In the genomic region with DNA sequence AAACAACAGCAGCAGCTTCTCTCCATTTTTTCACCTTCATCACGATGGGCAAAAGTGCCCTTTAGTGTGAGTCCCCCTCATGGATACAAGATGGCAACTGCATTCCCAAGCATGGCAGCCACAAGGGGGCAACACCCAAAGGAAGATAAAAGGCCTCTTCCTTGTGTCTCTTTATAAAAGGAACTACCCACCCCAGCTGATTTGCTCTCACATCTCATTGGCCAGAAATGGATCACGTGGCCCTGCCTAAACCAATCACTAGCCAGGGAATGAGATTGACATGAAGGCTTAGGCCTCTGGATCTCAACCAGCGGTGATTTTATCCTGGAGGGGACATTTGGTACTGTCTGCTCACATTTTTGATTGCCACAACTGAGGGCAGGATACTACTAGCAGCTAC, we compare ENCODE assay signal across 9 cellular contexts. TPM values are rescaled to one million over a fixed set of nuclear protein-coding genes. Genes with fewer than 3 reads are reported as not detected.
DNase-seq lines count a peak whose midpoint lies in the region; ATAC-seq, FAIRE-seq and TF ChIP-seq lines count a peak whose summit lies in the region.
"Had no signal": no experiment of that assay in that cellular context is flagged by ENCODE, and none has a peak within 500 bp of the region (broad histone marks: within the 10 kb centered on the region; RNA-seq: fewer than 3 reads in every experiment).

No MANE protein-coding gene starts in this region.

- no peak overlapping the region for H2AFZ ChIP-seq in endothelial cell of umbilical vein (ENCODE audit: low read depth, low read length)

- no peak for TF ChIP-seq POLR2A in endothelial cell of umbilical vein (IDR thresholded peaks at IDR 0.05; ENCODE audit: low read depth, low read length)

- H3K4me2 ChIP-seq in endothelial cell of umbilical vein (ENCODE audit: insufficient read depth, low read length), result no peak overlapping the region

- peak; percentile 15 for FAIRE-seq in endothelial cell of umbilical vein (lab: Jason Lieb, UNC)

- no peak for ATAC-seq in GM21423 (IDR thresholded peaks at IDR 0.05; ENCODE audit: unreplicated experiment)

- no peaks in the 10 kb centered on the region for H3K9me3 ChIP-seq in endothelial cell of umbilical vein (replicated peaks; ENCODE audit: control insufficient read depth, insufficient read depth, low read length)

- no peaks in the 10 kb centered on the region for H4K20me1 ChIP-seq in endothelial cell of umbilical vein (replicated peaks; ENCODE audit: control insufficient read depth, extremely low read depth, insufficient read depth, low read length)

- H3K9ac ChIP-seq in endothelial cell of umbilical vein (replicated peaks; ENCODE audit: extremely low read depth, insufficient read depth, low read length), result no peak overlapping the region

- no peaks in the 10 kb centered on the region for H3K27me3 ChIP-seq in endothelial cell of umbilical vein (ENCODE audit: control insufficient read depth in 2 of 2, insufficient read depth in 2 of 2, low read length in 2 of 2)

- POLR2A ChIA-PET in endothelial cell of umbilical vein (lab: Charles Lee), result no interaction called here

- no peaks in the 10 kb centered on the region for H3K4me1 ChIP-seq in endothelial cell of umbilical vein (ENCODE audit: control insufficient read depth, extremely low read depth, insufficient read depth, low read length)

- H3K4me3 Mint-ChIP-seq in activated CD4-positive, alpha-beta T cell treated with anti-CD3 and anti-CD28 coated beads, Interleukin-2, amount 10 ng/mL, durations not matched to agents 24 days and 14 days, result no peak overlapping the region
- H3K4me3 Mint-ChIP-seq in nephron, result no peak overlapping the region
- H3K4me3 Mint-ChIP-seq: dendritic cell treated with granulocyte-macrophage colony-stimulating factor and Interleukin-4, amounts not matched to agents 40 ng/mL and 50 ng/mL, for 4 days had no signal

- H3K9me3 Mint-ChIP-seq in activated CD4-positive, alpha-beta T cell treated with anti-CD3 and anti-CD28 coated beads, Interleukin-2, amount 10 ng/mL, durations not matched to agents 24 days and 14 days, result no peaks in the 10 kb centered on the region
- no peaks in the 10 kb centered on the region for H3K9me3 Mint-ChIP-seq in nephron
- H3K9me3 Mint-ChIP-seq: dendritic cell treated with granulocyte-macrophage colony-stimulating factor and Interleukin-4, amounts not matched to agents 40 ng/mL and 50 ng/mL, for 4 days had no signal

- no peaks in the 10 kb centered on the region for H3K36me3 Mint-ChIP-seq in activated CD4-positive, alpha-beta T cell treated with anti-CD3 and anti-CD28 coated beads, Interleukin-2, amount 10 ng/mL, durations not matched to agents 24 days and 14 days (ENCODE audit: low read depth)
- H3K36me3 Mint-ChIP-seq in nephron (ENCODE audit: low read depth), result no peaks in the 10 kb centered on the region

- TF ChIP-seq CTCF in endothelial cell of umbilical vein (IDR thresholded peaks at IDR 0.05; ENCODE audit: extremely low read depth in 1 of 2, insufficient read depth in 1 of 2, low read depth in 1 of 2, low read length in 2 of 2) (peak; percentile 35 to 47), nephron (IDR thresholded peaks at IDR 0.05; ENCODE audit: unreplicated experiment in 3 of 3) (peak in 1 of 3 experiments; percentile 33)

- H3K79me2 ChIP-seq in endothelial cell of umbilical vein (ENCODE audit: control insufficient read depth, insufficient read depth, low read length), result no peaks in the 10 kb centered on the region

- CTCF ChIA-PET in endothelial cell of umbilical vein (lab: Charles Lee), result interaction anchor here (0.6 to 4.8 kb wide), 21 partner anchors 10 to 786 kb away, joined by 3 to 78 read pairs (median 5); a partner anchor contains a TSS

- no peak overlapping the region for H3K4me3 ChIP-seq in endothelial cell of umbilical vein (replicated peaks in 1 of 3; ENCODE audit: insufficient read depth in 1 of 3, low read depth in 1 of 3, low read length in 3 of 3)

- DNase-seq in activated CD4-positive, alpha-beta T cell treated with anti-CD3 and anti-CD28 coated beads, Interleukin-2, amount 10 ng/mL, durations not matched to agents 24 days and 14 days, result peak; percentile 78
- no peak for DNase-seq in activated CD4-positive, alpha-beta T cell treated with anti-CD3 and anti-CD28 coated beads for 1 hour
- DNase-seq in MV-4-11 (lab: John Stamatoyannopoulos, UW) (peak; percentile 86), T-helper 2 cell (peak in 3 of 5 experiments; percentile 7 to 75 (median 18)), endothelial cell of umbilical vein (ENCODE audit: low read depth, low spot score) (peak; percentile 65), dedifferentiated amniotic fluid mesenchymal stem cell (ENCODE audit: extremely low spot score) (no peak)

- no TSS peak for BruUV-seq in endothelial cell of umbilical vein (replicated peaks; lab: Mats Ljungman, UMichigan)

- H3K9me1 ChIP-seq in endothelial cell of umbilical vein (replicated peaks; ENCODE audit: control insufficient read depth, extremely low read depth, insufficient read depth, low read length), result no peaks in the 10 kb centered on the region

- intact Hi-C loops in activated CD4-positive, alpha-beta T cell treated with anti-CD3 and anti-CD28 coated beads, Interleukin-2, amount 10 ng/mL, durations not matched to agents 24 days and 14 days (cut with micrococcal nuclease), result no loop called here
- intact Hi-C loops in endothelial cell of umbilical vein (cut with micrococcal nuclease), result loop anchor here (5.0 kb wide), 2 partner anchors 235 to 250 kb away; no protein-coding TSS in a partner anchor

- H3K36me3 ChIP-seq in endothelial cell of umbilical vein (ENCODE audit: control insufficient read depth in 2 of 2, extremely low read depth in 1 of 2, insufficient read depth in 2 of 2, low read length in 2 of 2), result no peaks in the 10 kb centered on the region

- no peak overlapping the region for H3K27ac ChIP-seq in endothelial cell of umbilical vein (ENCODE audit: insufficient read depth, low read depth, low read length)

- dilution Hi-C loops in endothelial cell of umbilical vein (cut with MboI; ENCODE audit: extremely low pct_ligation_motif_present, low sequenced_read_pairs), result no loop called here

- no peak overlapping the region for H3K27ac Mint-ChIP-seq in activated CD4-positive, alpha-beta T cell treated with anti-CD3 and anti-CD28 coated beads, Interleukin-2, amount 10 ng/mL, durations not matched to agents 24 days and 14 days
- peak overlapping the region in 2 of 3 experiments; percentile 46 to 69 for H3K27ac Mint-ChIP-seq in nephron
- H3K27ac Mint-ChIP-seq: dendritic cell treated with granulocyte-macrophage colony-stimulating factor and Interleukin-4, amounts not matched to agents 40 ng/mL and 50 ng/mL, for 4 days had no signal

- H3K27me3 Mint-ChIP-seq in activated CD4-positive, alpha-beta T cell treated with anti-CD3 and anti-CD28 coated beads, Interleukin-2, amount 10 ng/mL, durations not matched to agents 24 days and 14 days, result peaks cover 4% of the 10 kb centered on the region
- peaks cover 3% of the 10 kb centered on the region for H3K27me3 Mint-ChIP-seq in nephron (ENCODE audit: low read depth)
- H3K27me3 Mint-ChIP-seq: dendritic cell treated with granulocyte-macrophage colony-stimulating factor and Interleukin-4, amounts not matched to agents 40 ng/mL and 50 ng/mL, for 4 days had no signal

- H3K4me1 Mint-ChIP-seq in activated CD4-positive, alpha-beta T cell treated with anti-CD3 and anti-CD28 coated beads, Interleukin-2, amount 10 ng/mL, durations not matched to agents 24 days and 14 days, result peaks cover 12% of the 10 kb centered on the region
- H3K4me1 Mint-ChIP-seq in nephron, result peaks cover 37% of the 10 kb centered on the region

TF ChIP-seq in endothelial cell of umbilical vein, 7 proteins besides CTCF, POLR2A, EP300 and RAD21:
- no peak for TF ChIP-seq GATA2 (IDR thresholded peaks at IDR 0.05; ENCODE audit: insufficient read depth, insufficient read length, low read depth, low read length)
- TF ChIP-seq POLR2AphosphoS5 (IDR thresholded peaks at IDR 0.05; ENCODE audit: insufficient read depth, low read depth, low read length), result no peak
- TF ChIP-seq, protein P1, sequence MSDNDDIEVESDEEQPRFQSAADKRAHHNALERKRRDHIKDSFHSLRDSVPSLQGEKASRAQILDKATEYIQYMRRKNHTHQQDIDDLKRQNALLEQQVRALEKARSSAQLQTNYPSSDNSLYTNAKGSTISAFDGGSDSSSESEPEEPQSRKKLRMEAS (IDR thresholded peaks at IDR 0.05; ENCODE audit: insufficient read depth, insufficient read length), result peak; percentile 72

RNA-seq across cellular contexts. Expression of a gene that starts 21.9 kb away (rescaled TPM):
- 1.5 and 1.6 TPM in 2 replicates for total RNA-seq in activated CD4-positive, alpha-beta T cell treated with anti-CD3 and anti-CD28 coated beads, Interleukin-2, amount 10 ng/mL, durations not matched to agents 24 days and 14 days
- 9.4 and 9.8 TPM in 2 replicates for total RNA-seq in endothelial cell of umbilical vein
- polyA plus RNA-seq in endothelial cell of umbilical vein, result 1.8 and 2.4 TPM in 2 replicates
- 3.7 and 3.8 TPM in 2 replicates for polyA plus RNA-seq in endothelial cell of umbilical vein (2011; cell fraction: cytosol; rRNA removed)
- 11.3 and 18.5 TPM in 2 replicates for polyA plus RNA-seq in endothelial cell of umbilical vein (2011; cell fraction: nucleus; rRNA removed)
- polyA plus RNA-seq in endothelial cell of umbilical vein (2012), result 7.7 and 8.5 TPM in 2 replicates
- 3.3 and 3.4 TPM in 2 replicates for polyA minus RNA-seq in endothelial cell of umbilical vein
- polyA minus RNA-seq in endothelial cell of umbilical vein (2011; cell fraction: cytosol; rRNA and poly(A)+ RNA removed), result 3.1 TPM
- polyA minus RNA-seq in endothelial cell of umbilical vein (2011; cell fraction: nucleus; rRNA and poly(A)+ RNA removed), result 9.5 and 11.2 TPM in 2 replicates

RNA-seq across cellular contexts. Expression of a gene that starts 53.9 kb away (rescaled TPM):
- total RNA-seq in activated CD4-positive, alpha-beta T cell treated with anti-CD3 and anti-CD28 coated beads, Interleukin-2, amount 10 ng/mL, durations not matched to agents 24 days and 14 days, result 21.3 and 25.1 TPM in 2 replicates
- total RNA-seq in endothelial cell of umbilical vein, result 11.9 and 13.4 TPM in 2 replicates
- 12.9 and 17.1 TPM in 2 replicates for polyA plus RNA-seq in endothelial cell of umbilical vein
- 13.2 and 13.9 TPM in 2 replicates for polyA plus RNA-seq in endothelial cell of umbilical vein (2011; cell fraction: cytosol; rRNA removed)
- polyA plus RNA-seq in endothelial cell of umbilical vein (2011; cell fraction: nucleus; rRNA removed), result 8.2 and 9.5 TPM in 2 replicates
- 10.6 and 15.2 TPM in 2 replicates for polyA plus RNA-seq in endothelial cell of umbilical vein (2012)
- 10.7 and 11.4 TPM in 2 replicates for polyA minus RNA-seq in endothelial cell of umbilical vein
- polyA minus RNA-seq in endothelial cell of umbilical vein (2011; cell fraction: cytosol; rRNA and poly(A)+ RNA removed), result 10.7 TPM
- 3.2 and 4.2 TPM in 2 replicates for polyA minus RNA-seq in endothelial cell of umbilical vein (2011; cell fraction: nucleus; rRNA and poly(A)+ RNA removed)

Comparison
In these comparisons a context has a peak if more than half of its experiments do, and no peak if none do; other contexts are left out.
1. DNase-seq: peak in activated CD4-positive, alpha-beta T cell treated with anti-CD3 and anti-CD28 coated beads, Interleukin-2, amount 10 ng/mL, durations not matched to agents 24 days and 14 days (single experiment), MV-4-11 (single experiment), T-helper 2 cell (3 of 5) and endothelial cell of umbilical vein (single experiment); none in activated CD4-positive, alpha-beta T cell treated with anti-CD3 and anti-CD28 coated beads for 1 hour (single experiment) and dedifferentiated amniotic fluid mesenchymal stem cell (single experiment).